In genomic region chr15:75346796-75347221, GRCh38 we compare ENCODE assay signal across 8 cellular contexts. TPM values are rescaled to one million over a fixed set of nuclear protein-coding genes. Genes with fewer than 3 reads are reported as not detected.
DNase-seq lines count a peak whose midpoint lies in the region; ATAC-seq and TF ChIP-seq lines count a peak whose summit lies in the region.

Gene NEIL1, plus strand, starts transcription at chr15:75347039. Its CDS starts 1,867 bp downstream, at chr15:75348906.

- H3K4me1 ChIP-seq in stomach = peaks cover 19 to 63% (median 43%) of the 10 kb centered on the region in 4 donors

- peaks cover 38% of the 10 kb centered on the region for H3K4me1 Mint-ChIP-seq in activated T-cell treated with anti-CD3 and anti-CD28 coated beads, Interleukin-2, amount 50 U/mL, for 24 hours (ENCODE audit: low read depth)

- H3K27ac Mint-ChIP-seq in activated T-cell treated with anti-CD3 and anti-CD28 coated beads, Interleukin-2, amount 50 U/mL, for 24 hours = peak within 1 kb of the TSS; percentile 27

- TF ChIP-seq POLR2A in stomach (IDR thresholded peaks at IDR 0.05) = no peak

- intact Hi-C loops in stomach (cut with DNase I; ENCODE audit: low total_unique reads) = no loop called here

- peaks cover 0 to 10% (median 0%) of the 10 kb centered on the region in 3 donors for H3K27me3 ChIP-seq in stomach

- TF ChIP-seq EP300 in stomach (IDR thresholded peaks at IDR 0.05) = no peak

- H3K9me3 ChIP-seq in stomach = no peaks in the 10 kb centered on the region

- H3K4me3 Mint-ChIP-seq in activated T-cell treated with anti-CD3 and anti-CD28 coated beads, Interleukin-2, amount 50 U/mL, for 24 hours = peak within 1 kb of the TSS; percentile 75

- H3K27me3 Mint-ChIP-seq in activated T-cell treated with anti-CD3 and anti-CD28 coated beads, Interleukin-2, amount 50 U/mL, for 24 hours = peaks cover 8% of the 10 kb centered on the region

- peaks cover 11% of the 10 kb centered on the region for H3K36me3 Mint-ChIP-seq in activated T-cell treated with anti-CD3 and anti-CD28 coated beads, Interleukin-2, amount 50 U/mL, for 24 hours (ENCODE audit: low read depth)

- no peak for ATAC-seq in GM21447 (IDR thresholded peaks at IDR 0.05; ENCODE audit: unreplicated experiment)

- in situ Hi-C loops in astrocyte of the spinal cord (cut with HindIII; ENCODE audit: low sequenced_read_pairs) = no loop called here

- peaks cover 0 to 2% (median 0%) of the 10 kb centered on the region in 4 donors for H3K36me3 ChIP-seq in stomach

- H3K27ac ChIP-seq in stomach = peak within 1 kb of the TSS; percentile 77 to 86 (median 80)

- H3K9me3 Mint-ChIP-seq in activated T-cell treated with anti-CD3 and anti-CD28 coated beads, Interleukin-2, amount 50 U/mL, for 24 hours = no peaks in the 10 kb centered on the region

- WGBS in stomach, 5 donors = 12 to 18% (median 16%) methylated on average over 19 to 20 of the region's 20 CpGs

- no peak for TF ChIP-seq CTCF in astrocyte of the spinal cord (IDR thresholded peaks at IDR 0.05; ENCODE audit: low read depth, low read length)
- TF ChIP-seq CTCF in stomach (IDR thresholded peaks at IDR 0.05) = no peak

- H3K4me3 ChIP-seq in astrocyte of the spinal cord (ENCODE audit: low read depth, low read length) = peak within 1 kb of the TSS; percentile 70
- peak within 1 kb of the TSS; percentile 80 to 94 (median 86) for H3K4me3 ChIP-seq in stomach

- no peak for DNase-seq in activated T-cell treated with anti-CD3 and anti-CD28 coated beads, Interleukin-2, amount 50 U/mL, for 24 hours
- DNase-seq in activated T-cell treated with anti-CD3 and anti-CD28 coated beads, Interleukin-2, amount 50 U/mL, for 48 hours = no peak
- DNase-seq in astrocyte of the spinal cord (ENCODE audit: low read depth, low spot score) (no peak), kidney tubule cell (ENCODE audit: low spot score) (peak; percentile 44), stomach (peak; percentile 42), foreskin melanocyte (no peak), OCI-M1 (lab: John Stamatoyannopoulos, UW) (no peak)

RNA-seq across cellular contexts. Expression of gene NEIL1, which starts in this region (rescaled TPM):
- 100 to 1,000 TPM in 3 of 5 donors, 10 to 100 TPM in 2; 22.2 to 793 (median 111) TPM for total RNA-seq in stomach
- polyA plus RNA-seq in stomach = 10 to 100 TPM; 18.2 to 38.6 (median 23.5) TPM

Comparison
In these comparisons a context has a peak if more than half of its experiments do, and no peak if none do; other contexts are left out.
1. DNase-seq: peak in kidney tubule cell (single experiment) and stomach (single experiment); none in activated T-cell treated with anti-CD3 and anti-CD28 coated beads, Interleukin-2, amount 50 U/mL, for 24 hours (single experiment), activated T-cell treated with anti-CD3 and anti-CD28 coated beads, Interleukin-2, amount 50 U/mL, for 48 hours (0 of 2), astrocyte of the spinal cord (single experiment), foreskin melanocyte (single experiment) and OCI-M1 (single experiment).